ENCODE assay signal across 9 cellular contexts in genomic region chr3:105791919-105792786, GRCh38.
DNase-seq lines count a peak whose midpoint lies in the region; ATAC-seq and TF ChIP-seq lines count a peak whose summit lies in the region.
"Had no signal": no experiment of that assay in that cellular context is flagged by ENCODE, and none has a peak within 500 bp of the region (broad histone marks: within the 10 kb centered on the region; RNA-seq: fewer than 3 reads in every experiment).

No MANE protein-coding gene starts in this region.

- no peak for ATAC-seq in naive thymus-derived CD4-positive, alpha-beta T cell
- ATAC-seq in stimulated activated naive B cell treated with anti-CD40 and anti-IgM and Interleukin-4, amounts not matched to agents 10 μg/mL and 1 μg/mL and 100 μg/mL, for 72 hours (replicated peaks), result no peak

- H3K9me3 Mint-ChIP-seq in naive thymus-derived CD4-positive, alpha-beta T cell, result no peaks in the 10 kb centered on the region
- no peaks in the 10 kb centered on the region for H3K9me3 Mint-ChIP-seq in stimulated activated naive B cell treated with anti-CD40 and anti-IgM and Interleukin-4, amounts not matched to agents 10 μg/mL and 1 μg/mL and 100 μg/mL, for 72 hours

- H3K27ac Mint-ChIP-seq in naive thymus-derived CD4-positive, alpha-beta T cell, result peak overlapping the region in 5 of 9 donors; percentile 22 to 73 (median 47)
- H3K27ac Mint-ChIP-seq in stimulated activated naive B cell treated with anti-CD40 and anti-IgM and Interleukin-4, amounts not matched to agents 10 μg/mL and 1 μg/mL and 100 μg/mL, for 72 hours, result no peak overlapping the region

- H3K4me1 Mint-ChIP-seq in naive thymus-derived CD4-positive, alpha-beta T cell, result peaks cover 39 to 86% (median 76%) of the 10 kb centered on the region in 7 donors
- peaks cover 27 to 39% of the 10 kb centered on the region in 2 donors for H3K4me1 Mint-ChIP-seq in stimulated activated naive B cell treated with anti-CD40 and anti-IgM and Interleukin-4, amounts not matched to agents 10 μg/mL and 1 μg/mL and 100 μg/mL, for 72 hours

- CTCF ChIA-PET in naive thymus-derived CD4-positive, alpha-beta T cell (lab: Charles Lee), result no interaction called here

- DNase-seq in M059J (ENCODE audit: low read depth) (peak; percentile 95), coronary artery (ENCODE audit: low spot score) (peak; percentile 82), putamen (ENCODE audit: low spot score) (no peak), cortex of kidney (lab: John Stamatoyannopoulos, UW) (no peak), LoVo (ENCODE audit: low spot score) (no peak)
- DNase-seq in naive thymus-derived CD4-positive, alpha-beta T cell, result no peak
- no peak for DNase-seq in stimulated activated naive B cell treated with anti-CD40 and anti-IgM and Interleukin-4, amounts not matched to agents 10 μg/mL and 1 μg/mL and 100 μg/mL, for 72 hours

- H3K9me3 ChIP-seq in naive thymus-derived CD4-positive, alpha-beta T cell (ENCODE audit: control insufficient read depth in 2 of 3, low read length in 3 of 3), result no peaks in the 10 kb centered on the region

- peak overlapping the region; percentile 62 for H3K4me3 ChIP-seq in ACC112 (ENCODE audit: low read depth, low read length)
- no peak overlapping the region for H3K4me3 ChIP-seq in coronary artery
- no peak overlapping the region for H3K4me3 ChIP-seq in naive thymus-derived CD4-positive, alpha-beta T cell (ENCODE audit: low read length)
- H3K4me3 ChIP-seq: SK-N-MC had no signal

- H3K36me3 ChIP-seq in ACC112 (ENCODE audit: insufficient read depth, low read length), result 0 out of 2 replicates have a peak, but pooled peaks cover 10% of the 10 kb centered on the region
- H3K36me3 ChIP-seq in naive thymus-derived CD4-positive, alpha-beta T cell (ENCODE audit: control insufficient read depth in 2 of 3, insufficient read depth in 3 of 3, low read length in 3 of 3), result no peaks in the 10 kb centered on the region

- H3K36me3 Mint-ChIP-seq in naive thymus-derived CD4-positive, alpha-beta T cell, result peaks cover 0 to 52% (median 15%) of the 10 kb centered on the region in 5 donors
- peaks cover 0 to 3% of the 10 kb centered on the region in 2 donors for H3K36me3 Mint-ChIP-seq in stimulated activated naive B cell treated with anti-CD40 and anti-IgM and Interleukin-4, amounts not matched to agents 10 μg/mL and 1 μg/mL and 100 μg/mL, for 72 hours

- intact Hi-C loops in naive thymus-derived CD4-positive, alpha-beta T cell (cut with micrococcal nuclease), result loop anchor here in 1 of 2 donors (1.0 kb wide), 2 partner anchors 9 to 10 kb away; no protein-coding TSS in a partner anchor

- no peaks in the 10 kb centered on the region for H3K27me3 Mint-ChIP-seq in naive thymus-derived CD4-positive, alpha-beta T cell
- no peaks in the 10 kb centered on the region for H3K27me3 Mint-ChIP-seq in stimulated activated naive B cell treated with anti-CD40 and anti-IgM and Interleukin-4, amounts not matched to agents 10 μg/mL and 1 μg/mL and 100 μg/mL, for 72 hours

- TF ChIP-seq CTCF in coronary artery (IDR thresholded peaks at IDR 0.05), result no peak

- H3K27ac ChIP-seq in ACC112 (ENCODE audit: low read depth, low read length), result peak overlapping the region; percentile 93
- peak overlapping the region; percentile 1 to 60 for H3K27ac ChIP-seq in coronary artery
- no peak overlapping the region for H3K27ac ChIP-seq in naive thymus-derived CD4-positive, alpha-beta T cell (ENCODE audit: low read depth, low read length)
- H3K27ac ChIP-seq: SK-N-MC had no signal

- peak overlapping the region in 1 of 10 donors; percentile 25 for H3K4me3 Mint-ChIP-seq in naive thymus-derived CD4-positive, alpha-beta T cell
- no peak overlapping the region for H3K4me3 Mint-ChIP-seq in stimulated activated naive B cell treated with anti-CD40 and anti-IgM and Interleukin-4, amounts not matched to agents 10 μg/mL and 1 μg/mL and 100 μg/mL, for 72 hours

- H3K79me2 ChIP-seq in ACC112 (ENCODE audit: control insufficient read depth, insufficient read depth, low read length, unreplicated experiment), result peaks cover 46% of the 10 kb centered on the region

- H3K4me1 ChIP-seq in ACC112 (ENCODE audit: control insufficient read depth, insufficient read depth, low read length, unreplicated experiment), result peaks cover 36% of the 10 kb centered on the region
- H3K4me1 ChIP-seq in naive thymus-derived CD4-positive, alpha-beta T cell (ENCODE audit: control insufficient read depth in 2 of 2, insufficient read depth in 2 of 2, low read length in 2 of 2), result peaks cover 3 to 24% of the 10 kb centered on the region in 2 donors

- no peak overlapping the region for H2AFZ ChIP-seq in ACC112 (ENCODE audit: low read length, unreplicated experiment)

- H3K27me3 ChIP-seq in ACC112 (ENCODE audit: insufficient read depth, low read length), result no peaks in the 10 kb centered on the region
- H3K27me3 ChIP-seq in naive thymus-derived CD4-positive, alpha-beta T cell (ENCODE audit: control insufficient read depth in 2 of 2, insufficient read depth in 2 of 2, low read length in 2 of 2), result no peaks in the 10 kb centered on the region

- POLR2A ChIA-PET in naive thymus-derived CD4-positive, alpha-beta T cell (lab: Charles Lee), result no interaction called here

Comparison
In these comparisons a context has a peak if more than half of its experiments do, and no peak if none do; other contexts are left out.
1. DNase-seq: peak in M059J (single experiment) and coronary artery (single experiment); none in naive thymus-derived CD4-positive, alpha-beta T cell (0 of 9), putamen (single experiment), cortex of kidney (single experiment), LoVo (single experiment) and stimulated activated naive B cell treated with anti-CD40 and anti-IgM and Interleukin-4, amounts not matched to agents 10 μg/mL and 1 μg/mL and 100 μg/mL, for 72 hours (single experiment).